In genomic region chr2:40213616-40214015, GRCh38 we compare ENCODE assay signal across 14 cellular contexts.
"Had no signal": no experiment of that assay in that cellular context is flagged by ENCODE, and none has a peak within 500 bp of the region (broad histone marks: within the 10 kb centered on the region; RNA-seq: fewer than 3 reads in every experiment).

No MANE protein-coding gene starts in this region.

- H3K27ac ChIP-seq: thyroid gland had no signal

- DNase-seq: activated B cell treated with CpG ODN at 0.5 μM for 24 hours; activated CD4-positive, alpha-beta T cell treated with anti-CD3 and anti-CD28 coated beads, Interleukin-2, amount 10 ng/mL, durations not matched to agents 24 days and 14 days; activated CD8-positive, alpha-beta memory T cell treated with anti-CD3 and anti-CD28 coated beads, Interleukin-2, amount 50 U/mL, for 48 hours; activated gamma-delta T cell; activated T-cell treated with anti-CD3 and anti-CD28 coated beads, Interleukin-2, amount 50 U/mL, for 72 hours; caudate nucleus; glutamatergic neuron; nephron progenitor cell; stimulated activated CD4-positive, alpha-beta T cell treated with anti-CD3 and anti-CD28 coated beads, Interleukin-2, amount 100 ng/mL, for 48 hours; stimulated activated naive B cell treated with anti-CD40 and anti-IgM and Interleukin-4, amounts not matched to agents 10 μg/mL and 1 μg/mL and 100 μg/mL, for 72 hours; T-helper 2 cell; thyroid gland had no signal

- H3K27me3 ChIP-seq: thyroid gland had no signal

- H3K4me3 ChIP-seq: thyroid gland had no signal

- H3K9me3 ChIP-seq: thyroid gland had no signal

- H3K36me3 ChIP-seq: thyroid gland had no signal

- ATAC-seq: activated naive CD4-positive, alpha-beta T cell treated with anti-CD3 and anti-CD28 coated beads, Interleukin-2, amount 50 U/mL, for 72 hours; activated T-cell treated with anti-CD3 and anti-CD28 coated beads, Interleukin-2, amount 50 U/mL, for 72 hours; esophagus mucosa; stimulated activated naive B cell treated with anti-CD40 and anti-IgM and Interleukin-4, amounts not matched to agents 10 μg/mL and 1 μg/mL and 100 μg/mL, for 72 hours had no signal
